ENCODE assay signal across 26 cellular contexts in the genomic region with DNA sequence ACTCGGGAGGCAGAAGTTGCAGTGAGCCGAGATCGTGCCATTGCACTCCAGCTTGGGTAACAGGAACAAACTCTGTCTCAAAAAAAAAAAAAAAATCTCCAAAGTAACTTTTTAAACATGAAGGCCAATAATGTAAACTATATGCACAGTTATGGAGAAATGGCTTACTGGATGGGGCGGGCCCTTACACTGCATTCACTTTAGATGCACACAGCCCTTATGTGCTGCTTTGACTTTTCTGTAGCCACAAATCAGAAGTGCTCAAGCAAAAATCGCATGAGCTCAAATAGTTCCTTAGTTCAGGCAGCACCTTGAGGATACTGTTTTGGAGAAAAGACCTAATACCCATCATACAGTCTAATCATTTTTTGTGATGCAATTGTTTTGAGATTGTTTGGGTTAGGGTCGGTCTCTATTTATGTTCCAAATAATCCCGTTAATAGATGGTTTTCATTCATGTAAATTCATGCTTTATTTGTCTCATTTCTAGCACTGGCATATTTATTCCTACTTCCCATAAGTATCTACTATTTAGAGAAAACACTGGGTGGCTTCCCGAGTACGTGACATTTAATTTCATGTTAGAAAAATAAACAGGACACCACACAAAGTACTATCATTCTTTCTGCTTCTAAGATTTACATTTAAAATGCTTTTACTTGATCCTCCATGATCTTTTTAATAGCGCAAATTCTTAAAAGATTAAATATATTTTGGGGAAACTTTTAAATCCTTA.
"Had no signal": no experiment of that assay in that cellular context is flagged by ENCODE, and none has a peak within 500 bp of the region (broad histone marks: within the 10 kb centered on the region; RNA-seq: fewer than 3 reads in every experiment).

No MANE protein-coding gene starts in this region.

- H3K9me3 ChIP-seq: body of pancreas, lower lobe of right lung, tibial nerve, vagina had no signal

- DNase-seq: activated B cell treated with CpG ODN at 0.5 μM for 24 hours; activated CD4-positive, alpha-beta T cell treated with anti-CD3 and anti-CD28 coated beads, Interleukin-2, amount 50 U/mL, for 1 hour; activated CD8-positive, alpha-beta T cell treated with anti-CD3 and anti-CD28 coated beads for 36 hours; activated naive CD4-positive, alpha-beta T cell treated with Interleukin-2 at 50 U/mL for 16 hours; activated T-cell treated with anti-CD3 and anti-CD28 coated beads, Interleukin-2, amount 50 U/mL, for 4 hours; anterior cingulate cortex; body of pancreas; dermis blood vessel endothelial cell; effector CD4-positive, alpha-beta T cell; head of caudate nucleus; hypothalamus; immature natural killer cell; lower lobe of right lung; mesenchymal stem cell; naive thymus-derived CD8-positive, alpha-beta T cell; stimulated activated CD4-positive, alpha-beta T cell treated with anti-CD3 and anti-CD28 coated beads, Interleukin-15, amount 100 ng/mL, for 24 hours; stimulated activated CD4-positive, alpha-beta T cell treated with anti-CD3 and anti-CD28 coated beads, Interleukin-2, amount 100 ng/mL, for 24 hours; stimulated activated naive CD4-positive, alpha-beta T cell; T-cell had no signal

- H3K9me3 Mint-ChIP-seq: activated B cell treated with CpG ODN at 0.5 μM for 24 hours; activated CD8-positive, alpha-beta T cell treated with anti-CD3 and anti-CD28 coated beads for 36 hours; activated T-cell treated with anti-CD3 and anti-CD28 coated beads, Interleukin-2, amount 50 U/mL, for 4 hours; activated T-helper 2 cell treated with anti-CD3 and anti-CD28 coated beads, Interferon-gamma antibody, Interleukin-2, Interleukin-4, amounts not matched to agents 10 μg/mL and 5 μg/mL and 100 μg/mL, durations not matched to agents 14 hours and 24 hours and 36 hours; immature natural killer cell; naive thymus-derived CD8-positive, alpha-beta T cell; T-cell; T-helper 2 cell treated with Interferon-gamma antibody and Interleukin-4, amounts not matched to agents 5 μg/mL and 100 μg/mL, for 36 hours had no signal

- H3K4me3 Mint-ChIP-seq: activated B cell treated with CpG ODN at 0.5 μM for 24 hours; activated CD8-positive, alpha-beta T cell treated with anti-CD3 and anti-CD28 coated beads for 36 hours; activated naive CD8-positive, alpha-beta T cell; activated T-cell treated with anti-CD3 and anti-CD28 coated beads, Interleukin-2, amount 50 U/mL, for 4 hours; immature natural killer cell; T-helper 2 cell treated with Interferon-gamma antibody and Interleukin-4, amounts not matched to agents 5 μg/mL and 100 μg/mL, for 36 hours had no signal

- H3K36me3 ChIP-seq: lower lobe of right lung, tibial nerve, vagina had no signal

- ATAC-seq: activated CD8-positive, alpha-beta T cell treated with anti-CD3 and anti-CD28 coated beads for 36 hours; activated T-cell treated with anti-CD3 and anti-CD28 coated beads, Interleukin-2, amount 50 U/mL, for 4 hours; body of pancreas; left lobe of liver; lower lobe of right lung; naive thymus-derived CD8-positive, alpha-beta T cell; T-cell had no signal

- H3K36me3 Mint-ChIP-seq: immature natural killer cell had no signal

- H3K27ac Mint-ChIP-seq: activated B cell treated with CpG ODN at 0.5 μM for 24 hours; activated CD8-positive, alpha-beta T cell treated with anti-CD3 and anti-CD28 coated beads for 36 hours; activated naive CD8-positive, alpha-beta T cell; activated T-helper 2 cell treated with anti-CD3 and anti-CD28 coated beads, Interferon-gamma antibody, Interleukin-2, Interleukin-4, amounts not matched to agents 10 μg/mL and 5 μg/mL and 100 μg/mL, durations not matched to agents 14 hours and 24 hours and 36 hours; T-helper 2 cell treated with Interferon-gamma antibody and Interleukin-4, amounts not matched to agents 5 μg/mL and 100 μg/mL, for 36 hours had no signal

- H3K27me3 Mint-ChIP-seq: activated CD8-positive, alpha-beta T cell treated with anti-CD3 and anti-CD28 coated beads for 36 hours; activated naive CD8-positive, alpha-beta T cell; naive thymus-derived CD8-positive, alpha-beta T cell; T-cell had no signal

- H3K4me1 Mint-ChIP-seq: activated B cell treated with CpG ODN at 0.5 μM for 24 hours had no signal

- H3K4me3 ChIP-seq: body of pancreas, lower lobe of right lung, tibial nerve, vagina had no signal

- H3K27me3 ChIP-seq: body of pancreas, tibial nerve, vagina had no signal

- H3K27ac ChIP-seq: body of pancreas, epithelial cell of prostate, tibial nerve, vagina had no signal
